17 cellular contexts compared by ENCODE assay signal in the genomic region with DNA sequence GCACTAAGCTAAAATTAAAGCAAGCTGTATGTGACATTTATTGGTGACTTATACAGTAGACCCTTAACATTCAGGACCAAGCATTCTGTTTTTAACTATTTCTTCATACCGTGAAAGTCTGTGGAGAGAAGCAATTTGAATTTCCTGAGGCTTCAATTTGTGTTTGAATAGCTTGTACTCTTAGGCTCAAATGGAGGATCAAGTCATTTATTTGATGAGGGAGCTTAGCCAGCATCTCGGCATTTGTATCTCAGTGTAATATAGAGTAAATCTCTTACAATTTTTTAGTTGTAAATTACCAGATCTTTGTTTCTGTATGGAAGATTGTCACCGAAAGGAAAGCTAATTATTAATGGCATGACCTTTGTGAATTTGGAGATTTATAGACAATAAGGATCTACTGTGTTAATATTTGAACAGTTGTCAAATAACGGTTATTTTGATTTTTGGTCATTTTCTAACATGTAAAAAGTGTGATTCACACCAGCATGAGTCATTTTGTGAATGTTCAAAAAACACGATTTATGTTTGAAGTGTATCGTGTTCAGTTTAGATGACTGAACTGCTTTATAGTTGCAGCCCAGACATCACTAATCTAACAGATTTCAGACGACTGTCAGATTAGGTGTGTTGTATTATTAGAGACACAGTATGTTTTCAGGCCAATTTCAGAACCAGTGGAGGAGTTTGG.
A peak's percentile ranks its signal among the peaks of the same experiment; 100 is the strongest.
DNase-seq lines count a peak whose midpoint lies in the region; ATAC-seq and TF ChIP-seq lines count a peak whose summit lies in the region.
"Had no signal": no experiment of that assay in that cellular context is flagged by ENCODE, and none has a peak within 500 bp of the region (broad histone marks: within the 10 kb centered on the region; RNA-seq: fewer than 3 reads in every experiment).

No MANE protein-coding gene starts in this region.

- H2BK15ac ChIP-seq in mesendoderm (replicated peaks; ENCODE audit: low read depth) = no peak overlapping the region

- CTCF ChIA-PET in PC-9 (lab: Charles Lee) = no interaction called here

- H3K27ac ChIP-seq in mesendoderm (ENCODE audit: low read depth, low read length) = no peak overlapping the region
- H3K27ac ChIP-seq in PC-9 = no peak overlapping the region
- H3K27ac ChIP-seq: vagina had no signal

- no peak overlapping the region for H2BK5ac ChIP-seq in mesendoderm (ENCODE audit: low read length)

- TF ChIP-seq CTCF in PC-9 (conservative IDR thresholded peaks at IDR 0.05) = no peak

- no peak overlapping the region for H3K9ac ChIP-seq in mesendoderm (ENCODE audit: low read length)

- H3K9me3 ChIP-seq in PC-9 (ENCODE audit: insufficient read depth, low read depth) = no peaks in the 10 kb centered on the region
- H3K9me3 ChIP-seq: vagina had no signal

- no peak overlapping the region for H3K56ac ChIP-seq in mesendoderm (ENCODE audit: low read length)

- DNase-seq in DMS79 treated with DMSO at 0.1 percent for 48 hours (lab: John Stamatoyannopoulos, UW) (peak; percentile 85), DMS79 (lab: John Stamatoyannopoulos, UW) (no peak), NCI-H1436 treated with DMSO at 0.1 percent for 48 hours (lab: John Stamatoyannopoulos, UW) (peak; percentile 53), astrocyte of the hippocampus (ENCODE audit: low read depth, low spot score) (peak; percentile 20), mesendoderm (no peak), PC-9 (no peak)
- no peak for DNase-seq in stimulated activated CD4-positive, alpha-beta T cell treated with anti-CD3 and anti-CD28 coated beads, Interleukin-15, amount 100 ng/mL, for 24 hours
- DNase-seq: activated B cell treated with CpG ODN at 0.5 μM for 24 hours; activated naive CD4-positive, alpha-beta T cell treated with Interleukin-2 at 50 U/mL for 16 hours; CD4-positive, CD25-positive, alpha-beta regulatory T cell; endodermal cell; islet precursor cell; KG1; midbrain; occipital lobe had no signal

- H3K79me2 ChIP-seq in mesendoderm (ENCODE audit: control insufficient read depth, insufficient read depth, low read length) (no peaks in the 10 kb centered on the region), PC-9 (ENCODE audit: low read depth) (no peaks in the 10 kb centered on the region)

- no peaks in the 10 kb centered on the region for H3F3A ChIP-seq in PC-9 (ENCODE audit: insufficient read depth, low read depth)

- intact Hi-C loops in PC-9 (cut with micrococcal nuclease; ENCODE audit: unreplicated experiment) = no loop called here

- no peak overlapping the region for H4K5ac ChIP-seq in mesendoderm (ENCODE audit: low read length)

- no peak overlapping the region for H3K4me2 ChIP-seq in mesendoderm (ENCODE audit: low read length)
- H3K4me2 ChIP-seq in PC-9 = no peak overlapping the region

- no TSS peak for BruUV-seq in PC-9 (replicated peaks; lab: Mats Ljungman, UMichigan)

- H3K36me3 ChIP-seq in mesendoderm (ENCODE audit: control insufficient read depth, insufficient read depth, low read length) = no peaks in the 10 kb centered on the region
- H3K36me3 ChIP-seq in PC-9 (ENCODE audit: low read depth) = no peaks in the 10 kb centered on the region
- H3K36me3 ChIP-seq: vagina had no signal

- ATAC-seq in GM21367 (IDR thresholded peaks at IDR 0.05; ENCODE audit: unreplicated experiment) = no peak

- H3K9me2 ChIP-seq in PC-9 (ENCODE audit: insufficient read depth) = no peaks in the 10 kb centered on the region

- no CpG with 5 or more reads among the region's 7 CpGs for WGBS in mesendoderm (ENCODE audit: extremely low coverage, insufficient coverage, low lambda C conversion rate)

- H2BK120ac ChIP-seq in mesendoderm (ENCODE audit: low read depth, low read length) = no peak overlapping the region

- no peak overlapping the region for H3K4me3 ChIP-seq in mesendoderm (ENCODE audit: low read length)
- H3K4me3 ChIP-seq in PC-9 = no peak overlapping the region
- H3K4me3 ChIP-seq: vagina had no signal

- peak overlapping the region; percentile 65 for H4K8ac ChIP-seq in mesendoderm (ENCODE audit: low read depth, low read length)

- H3K23ac ChIP-seq in mesendoderm (ENCODE audit: low read length) = no peak overlapping the region

- H4K20me1 ChIP-seq in PC-9 (ENCODE audit: insufficient read depth) = no peaks in the 10 kb centered on the region

- H3K4me1 ChIP-seq in mesendoderm (ENCODE audit: control insufficient read depth, low read depth, low read length) (peaks cover 6% of the 10 kb centered on the region), PC-9 (replicated peaks; ENCODE audit: insufficient read depth) (no peaks in the 10 kb centered on the region)
- H3K4me1 ChIP-seq: vagina had no signal

- POLR2A ChIA-PET in PC-9 (lab: Charles Lee; ENCODE audit: unreplicated experiment) = no interaction called here

- H3K79me1 ChIP-seq in mesendoderm (ENCODE audit: low read length) = no peaks in the 10 kb centered on the region

- no peak overlapping the region for H2AK5ac ChIP-seq in mesendoderm (ENCODE audit: low read length)

- H2AFZ ChIP-seq in PC-9 = no peak overlapping the region

- H3K27me3 ChIP-seq in mesendoderm (ENCODE audit: insufficient read depth, low read length, poor library complexity) (no peaks in the 10 kb centered on the region), PC-9 (ENCODE audit: insufficient read depth, low read depth) (no peaks in the 10 kb centered on the region)
- H3K27me3 ChIP-seq: vagina had no signal

- H3K4ac ChIP-seq in mesendoderm (ENCODE audit: low read depth, low read length) = no peak overlapping the region

- no peak overlapping the region for H3K18ac ChIP-seq in mesendoderm (ENCODE audit: low read length)

Comparison
In these comparisons a context has a peak if more than half of its experiments do, and no peak if none do; other contexts are left out.
1. DNase-seq: peak in DMS79 treated with DMSO at 0.1 percent for 48 hours (single experiment), NCI-H1436 treated with DMSO at 0.1 percent for 48 hours (single experiment) and astrocyte of the hippocampus (single experiment); none in DMS79 (single experiment), mesendoderm (single experiment), PC-9 (0 of 2) and stimulated activated CD4-positive, alpha-beta T cell treated with anti-CD3 and anti-CD28 coated beads, Interleukin-15, amount 100 ng/mL, for 24 hours (single experiment).